8 cellular contexts compared by ENCODE assay signal in the genomic region with DNA sequence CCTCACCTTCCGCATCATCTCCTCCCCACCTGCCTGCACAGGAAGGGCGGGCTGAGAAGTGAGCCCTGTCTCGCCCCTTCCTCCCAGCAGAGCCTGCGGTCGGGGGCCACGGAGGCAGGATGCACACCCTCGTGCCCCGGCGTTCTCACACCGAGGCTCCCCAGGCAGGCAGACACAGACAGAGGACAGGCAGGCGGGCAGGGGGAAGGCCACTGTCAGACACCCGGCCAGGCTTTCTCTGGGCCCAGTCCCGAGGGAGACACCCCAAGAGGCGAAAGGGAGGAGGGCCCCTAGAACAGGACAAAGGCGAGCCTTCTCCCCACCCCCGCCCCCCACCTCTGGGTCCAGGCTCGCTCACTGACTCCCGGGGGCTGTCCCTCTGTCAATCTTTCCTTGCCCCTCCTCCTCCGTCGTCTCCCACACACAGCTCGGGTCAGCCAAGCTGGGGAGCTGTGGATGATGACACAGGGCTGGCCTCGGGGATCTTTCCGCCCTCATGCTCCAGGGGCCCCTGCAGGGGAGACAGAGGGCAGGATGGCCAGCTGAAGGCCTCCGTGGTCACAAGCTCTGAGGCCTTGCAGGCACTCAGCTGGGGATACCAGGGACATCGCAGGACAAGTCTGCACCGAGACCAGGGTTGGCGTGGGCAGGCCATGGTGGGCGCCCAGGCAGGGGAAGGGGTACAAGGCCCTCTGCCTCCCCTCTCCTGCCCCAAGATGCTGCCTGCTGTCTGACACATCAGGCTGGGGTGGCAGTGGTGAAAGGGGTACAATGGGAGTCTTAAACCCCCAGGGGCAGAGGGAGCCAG. TPM values are rescaled to one million over a fixed set of nuclear protein-coding genes. Genes with fewer than 3 reads are reported as not detected.
DNase-seq lines count a peak whose midpoint lies in the region; ATAC-seq, FAIRE-seq and TF ChIP-seq lines count a peak whose summit lies in the region.

No MANE protein-coding gene starts in this region.

- POLR2A ChIA-PET in GM10248 (lab: Yijun Ruan, JAX), result interaction anchor here (0.7 kb wide), 1 partner anchor 308 kb away, joined by 3 read pairs; no protein-coding TSS in a partner anchor

- H3K4me3 ChIP-seq in GM23338 (no peak overlapping the region), astrocyte (ENCODE audit: insufficient read depth, low read depth, low read length) (no peak overlapping the region)

- no peaks in the 10 kb centered on the region for H3K9me3 ChIP-seq in astrocyte (ENCODE audit: insufficient read depth, low read depth, low read length)

- DNase-seq in GM10248 (ENCODE audit: extremely low spot score) (peak; percentile 80), GM23338 (ENCODE audit: low spot score) (peak; percentile 44), astrocyte (ENCODE audit: low read depth) (no peak), neural crest cell (ENCODE audit: low read depth, low spot score) (no peak), superior temporal gyrus (ENCODE audit: extremely low spot score) (peak; percentile 81), NOMO-1 treated with DMSO at 0.1 percent for 48 hours (lab: John Stamatoyannopoulos, UW; ENCODE audit: unreplicated experiment) (no peak)
- peak; percentile 70 for DNase-seq in T-helper 2 cell treated with Interferon-gamma antibody and Interleukin-4, amounts not matched to agents 5 μg/mL and 100 μg/mL, for 36 hours (ENCODE audit: low spot score)

- no peaks in the 10 kb centered on the region; the same call in 2 of the 3 replicates for H3K36me3 Mint-ChIP-seq in GM23338 (ENCODE audit: low read depth)
- peaks cover 22% of the 10 kb centered on the region for H3K36me3 Mint-ChIP-seq in T-helper 2 cell treated with Interferon-gamma antibody and Interleukin-4, amounts not matched to agents 5 μg/mL and 100 μg/mL, for 36 hours (ENCODE audit: low read depth)
- peaks cover 2% of the 10 kb centered on the region for H3K36me3 Mint-ChIP-seq in astrocyte (ENCODE audit: low read depth, unreplicated experiment)
- no peaks in the 10 kb centered on the region for H3K36me3 Mint-ChIP-seq in neural crest cell (ENCODE audit: low read depth)

- H3K27me3 ChIP-seq in GM23338 (ENCODE audit: insufficient read depth) (no peaks in the 10 kb centered on the region), astrocyte (ENCODE audit: insufficient read depth, low read length) (no peaks in the 10 kb centered on the region)

- H3K4me1 Mint-ChIP-seq in GM23338 (peaks cover 62% of the 10 kb centered on the region), astrocyte (ENCODE audit: low read depth, unreplicated experiment) (peaks cover 61% of the 10 kb centered on the region), neural crest cell (peaks cover 65% of the 10 kb centered on the region)
- H3K4me1 Mint-ChIP-seq in T-helper 2 cell treated with Interferon-gamma antibody and Interleukin-4, amounts not matched to agents 5 μg/mL and 100 μg/mL, for 36 hours (ENCODE audit: low read depth), result peaks cover 67% of the 10 kb centered on the region

- H3K9me3 Mint-ChIP-seq in GM23338, result no peaks in the 10 kb centered on the region
- H3K9me3 Mint-ChIP-seq in T-helper 2 cell treated with Interferon-gamma antibody and Interleukin-4, amounts not matched to agents 5 μg/mL and 100 μg/mL, for 36 hours, result no peaks in the 10 kb centered on the region
- H3K9me3 Mint-ChIP-seq in astrocyte (ENCODE audit: unreplicated experiment), result no peaks in the 10 kb centered on the region
- no peaks in the 10 kb centered on the region for H3K9me3 Mint-ChIP-seq in neural crest cell

- CTCF ChIA-PET in GM10248 (lab: Yijun Ruan, JAX), result interaction anchor here (0.8 to 9.4 kb wide), 2 partner anchors 10 to 15 kb away, joined by 3 to 77 read pairs; no protein-coding TSS in a partner anchor

- no peak for FAIRE-seq in astrocyte (lab: Jason Lieb, UNC)

- H3K36me3 ChIP-seq in GM23338 (ENCODE audit: insufficient read depth) (no peaks in the 10 kb centered on the region), astrocyte (ENCODE audit: insufficient read depth, low read length) (no peaks in the 10 kb centered on the region)

- H3K9ac ChIP-seq in astrocyte (ENCODE audit: low read length), result no peak overlapping the region

- H3K79me2 ChIP-seq in GM23338 (replicated peaks; ENCODE audit: insufficient read depth) (peaks cover 27% of the 10 kb centered on the region), astrocyte (ENCODE audit: insufficient read depth, low read length) (peaks cover 82% of the 10 kb centered on the region)

- H3K4me2 ChIP-seq in GM23338, result 0 out of 2 replicates have a peak overlapping the region, but pooled peaks have one; percentile 32
- H3K4me2 ChIP-seq in astrocyte (ENCODE audit: low read length), result no peak overlapping the region

- H3K4me3 Mint-ChIP-seq in GM23338 (no peak overlapping the region), astrocyte (ENCODE audit: unreplicated experiment) (no peak overlapping the region), neural crest cell (no peak overlapping the region)
- H3K4me3 Mint-ChIP-seq in T-helper 2 cell treated with Interferon-gamma antibody and Interleukin-4, amounts not matched to agents 5 μg/mL and 100 μg/mL, for 36 hours, result peak overlapping the region; percentile 92

- TF ChIP-seq CTCF in GM10248 (IDR thresholded peaks at IDR 0.05; ENCODE audit: control extremely low read depth, extremely low read depth, low read depth, missing control alignments), result no peak
- no peak for TF ChIP-seq CTCF in GM23338 (conservative IDR thresholded peaks at IDR 0.05; ENCODE audit: low read depth in 2 of 2)
- no peak for TF ChIP-seq CTCF in astrocyte (IDR thresholded peaks at IDR 0.05; ENCODE audit: insufficient read depth, low read depth, low read length)
- TF ChIP-seq CTCF in neural crest cell (conservative IDR thresholded peaks at IDR 0.05), result no peak

- H3K27ac Mint-ChIP-seq in GM23338, result peak overlapping the region; percentile 87
- peak overlapping the region; percentile 94 for H3K27ac Mint-ChIP-seq in T-helper 2 cell treated with Interferon-gamma antibody and Interleukin-4, amounts not matched to agents 5 μg/mL and 100 μg/mL, for 36 hours
- H3K27ac Mint-ChIP-seq in astrocyte (ENCODE audit: unreplicated experiment), result peak overlapping the region; percentile 47
- peak overlapping the region; percentile 71 for H3K27ac Mint-ChIP-seq in neural crest cell (ENCODE audit: unreplicated experiment)

- no peaks in the 10 kb centered on the region for H3F3A ChIP-seq in GM23338 (replicated peaks; ENCODE audit: low read depth)

- H3K27ac ChIP-seq in GM23338 (ENCODE audit: low read depth) (no peak overlapping the region), astrocyte (ENCODE audit: low read depth, low read length) (no peak overlapping the region)

- peak; percentile 55 for ATAC-seq in GM23338
- no peak for ATAC-seq in HG02588 (IDR thresholded peaks at IDR 0.05; ENCODE audit: unreplicated experiment)

- H4K20me1 ChIP-seq in GM23338 (replicated peaks; ENCODE audit: insufficient read depth) (no peaks in the 10 kb centered on the region), astrocyte (ENCODE audit: insufficient read depth, low read length) (peaks cover 54% of the 10 kb centered on the region)

- no peaks in the 10 kb centered on the region for H3K9me2 ChIP-seq in GM23338 (ENCODE audit: insufficient read depth)

- H3K27me3 Mint-ChIP-seq in GM23338 (ENCODE audit: insufficient read depth, low read depth, poor library complexity) (peaks cover 16% of the 10 kb centered on the region), astrocyte (ENCODE audit: low read depth, unreplicated experiment) (peaks cover 1% of the 10 kb centered on the region), neural crest cell (ENCODE audit: low read depth) (no peaks in the 10 kb centered on the region)
- H3K27me3 Mint-ChIP-seq in T-helper 2 cell treated with Interferon-gamma antibody and Interleukin-4, amounts not matched to agents 5 μg/mL and 100 μg/mL, for 36 hours (ENCODE audit: low read depth), result peaks cover 2% of the 10 kb centered on the region

- H3K4me1 ChIP-seq in GM23338 (ENCODE audit: insufficient read depth), result peaks cover 15% of the 10 kb centered on the region
- H3K4me1 ChIP-seq in astrocyte (ENCODE audit: insufficient read depth, low read length), result peaks cover 62% of the 10 kb centered on the region

- H2AFZ ChIP-seq in GM23338 (no peak overlapping the region), astrocyte (ENCODE audit: low read depth, low read length) (no peak overlapping the region)

TF ChIP-seq in GM23338, 12 proteins besides CTCF, POLR2A, EP300 and RAD21 (continues in another document):
- no peak for TF ChIP-seq REST (IDR thresholded peaks at IDR 0.05; ENCODE audit: unreplicated experiment)

RNA-seq across cellular contexts. Expression of gene BIN1, which starts 24.9 kb away (rescaled TPM):
- 52.7 and 56.4 TPM in 2 replicates for total RNA-seq in GM23338 (2014; rRNA removed; shearing (Covaris generic))
- polyA plus RNA-seq in GM23338 (2016; fragmentation: Nextera tagmentation; extraction: Ambion mirVana), result 30.0 and 30.1 TPM in 2 replicates
- total RNA-seq in astrocyte, result 50.2 and 51.0 TPM in 2 replicates
- total RNA-seq in neural crest cell, result 67.7 and 69.9 TPM in 2 replicates

Comparison
In these comparisons a context has a peak if more than half of its experiments do, and no peak if none do; other contexts are left out.
1. DNase-seq: peak in GM10248 (single experiment), GM23338 (single experiment), T-helper 2 cell treated with Interferon-gamma antibody and Interleukin-4, amounts not matched to agents 5 μg/mL and 100 μg/mL, for 36 hours (single experiment) and superior temporal gyrus (single experiment); none in astrocyte (single experiment), neural crest cell (single experiment) and NOMO-1 treated with DMSO at 0.1 percent for 48 hours (single experiment).
2. Peak in every context shown above with its lines, with median percentiles within 50 percentile points of each other: H3K27ac Mint-ChIP-seq.